7 cellular contexts compared by ENCODE assay signal in genomic region chr20:45910670-45911485, GRCh38. TPM values are rescaled to one million over a fixed set of nuclear protein-coding genes. Genes with fewer than 3 reads are reported as not detected.
DNase-seq lines count a peak whose midpoint lies in the region; ATAC-seq, FAIRE-seq and TF ChIP-seq lines count a peak whose summit lies in the region.

No MANE protein-coding gene starts in this region.

- peaks cover 11% of the 10 kb centered on the region for H3K4me1 Mint-ChIP-seq in activated CD4-positive, alpha-beta T cell treated with anti-CD3 and anti-CD28 coated beads, Interleukin-2, amount 10 ng/mL, durations not matched to agents 24 days and 14 days
- H3K4me1 Mint-ChIP-seq in dendritic cell treated with granulocyte-macrophage colony-stimulating factor and Interleukin-4, amounts not matched to agents 40 ng/mL and 50 ng/mL, for 4 days (ENCODE audit: low read depth): peaks cover 55% of the 10 kb centered on the region

- no peaks in the 10 kb centered on the region for H4K20me1 ChIP-seq in HepG2 (ENCODE audit: insufficient read depth, low read length)

- H3K27ac Mint-ChIP-seq in activated CD4-positive, alpha-beta T cell treated with anti-CD3 and anti-CD28 coated beads, Interleukin-2, amount 10 ng/mL, durations not matched to agents 24 days and 14 days: peak overlapping the region; percentile 86
- H3K27ac Mint-ChIP-seq in dendritic cell treated with granulocyte-macrophage colony-stimulating factor and Interleukin-4, amounts not matched to agents 40 ng/mL and 50 ng/mL, for 4 days: peak overlapping the region; percentile 87

- 79% methylated on average over 43 of the region's 43 CpGs for WGBS in HepG2 (ENCODE audit: low lambda C conversion rate)

- no peak for TF ChIP-seq CTCF in HepG2 (CRISPR knock-in tag; IDR thresholded peaks at IDR 0.05)

- FAIRE-seq in HepG2 (lab: Jason Lieb, UNC): no peak

- H3K4me1 ChIP-seq in HepG2 (ENCODE audit: insufficient read depth, low read length): peaks cover 56% of the 10 kb centered on the region

- H2AFZ ChIP-seq in HepG2 (ENCODE audit: low read length): no peak overlapping the region

- in situ Hi-C loops in HepG2 (cut with HindIII; ENCODE audit: extremely low pct_ligation_motif_present, low pct_unique_long_range_greater_than_20kb): no loop called here

- H3K27me3 ChIP-seq in HepG2 (ENCODE audit: control insufficient read depth in 1 of 2, insufficient read depth in 2 of 2, low read length in 2 of 2): peaks cover 0 to under 1% of the 10 kb centered on the region in 2 experiments; a peak in 2 of 5 replicates

- peaks cover 4% of the 10 kb centered on the region for H3K9me3 Mint-ChIP-seq in activated CD4-positive, alpha-beta T cell treated with anti-CD3 and anti-CD28 coated beads, Interleukin-2, amount 10 ng/mL, durations not matched to agents 24 days and 14 days
- H3K9me3 Mint-ChIP-seq in dendritic cell treated with granulocyte-macrophage colony-stimulating factor and Interleukin-4, amounts not matched to agents 40 ng/mL and 50 ng/mL, for 4 days: no peaks in the 10 kb centered on the region

- peak overlapping the region in 1 of 3 experiments; percentile 66; a peak in 1 of 6 replicates for H3K4me3 ChIP-seq in HepG2 (replicated peaks in 1 of 3; ENCODE audit: insufficient read depth in 1 of 3, low read depth in 2 of 3, low read length in 3 of 3)

- ATAC-seq in GM18511 (IDR thresholded peaks at IDR 0.05; ENCODE audit: unreplicated experiment): peak; percentile 93
- ATAC-seq in HG02938 (IDR thresholded peaks at IDR 0.05; ENCODE audit: unreplicated experiment): peak; percentile 89
- no peak for ATAC-seq in HepG2

- H3K79me2 ChIP-seq in HepG2 (ENCODE audit: insufficient read depth, low read length): no peaks in the 10 kb centered on the region

- peaks cover 5% of the 10 kb centered on the region for H3K27me3 Mint-ChIP-seq in activated CD4-positive, alpha-beta T cell treated with anti-CD3 and anti-CD28 coated beads, Interleukin-2, amount 10 ng/mL, durations not matched to agents 24 days and 14 days
- H3K27me3 Mint-ChIP-seq in dendritic cell treated with granulocyte-macrophage colony-stimulating factor and Interleukin-4, amounts not matched to agents 40 ng/mL and 50 ng/mL, for 4 days: peaks cover 5% of the 10 kb centered on the region

- TF ChIP-seq EP300 in HepG2 (IDR thresholded peaks at IDR 0.05; ENCODE audit: low read depth in 2 of 2, low read length in 2 of 2) (no peak), HepG2 (CRISPR knock-in tag; IDR thresholded peaks at IDR 0.05; ENCODE audit: borderline replicate concordance) (no peak)

- TF ChIP-seq RAD21 in HepG2 (CRISPR knock-in tag; IDR thresholded peaks at IDR 0.05): no peak

- H3K9ac ChIP-seq in HepG2 (ENCODE audit: insufficient read depth, low read depth, low read length): no peak overlapping the region

- H3K4me2 ChIP-seq in HepG2 (ENCODE audit: low read depth, low read length): peak overlapping the region; percentile 90

- CTCF ChIA-PET in HepG2 (lab: Yijun Ruan, JAX; ENCODE audit: low intra/inter-chr PET ratio, low total read pairs): no interaction called here

- POLR2A ChIA-PET in HepG2 (lab: Yijun Ruan, JAX): interaction anchor here (0.9 to 8.8 kb wide), 12 partner anchors 9 to 60 kb away, joined by 3 to 164 read pairs (median 18); partner anchors contain the start of genes ACOT8, CTSA, NEURL2 and PCIF1

- no peak overlapping the region for H3K27ac ChIP-seq in HepG2 (ENCODE audit: extremely low read length, insufficient read depth, low read length)

- intact Hi-C loops in activated CD4-positive, alpha-beta T cell treated with anti-CD3 and anti-CD28 coated beads, Interleukin-2, amount 10 ng/mL, durations not matched to agents 24 days and 14 days (cut with micrococcal nuclease): loop anchor here (1.0 kb wide), 4 partner anchors 20 to 61 kb away; partner anchors contain the start of genes ACOT8, CTSA, NEURL2 and ZNF335
- intact Hi-C loops in dendritic cell treated with granulocyte-macrophage colony-stimulating factor and Interleukin-4, amounts not matched to agents 40 ng/mL and 50 ng/mL, for 4 days (cut with micrococcal nuclease): loop anchor here (1.0 kb wide), 1 partner anchor 24 kb away; no protein-coding TSS in a partner anchor
- intact Hi-C loops in HepG2 (cut with micrococcal nuclease; ENCODE audit: unreplicated experiment): no loop called here

- no TSS peak for BruUV-seq in HepG2 (replicated peaks; lab: Mats Ljungman, UMichigan)

- H3K9me3 ChIP-seq in HepG2 (ENCODE audit: low read length): no peaks in the 10 kb centered on the region

- H3K36me3 ChIP-seq in HepG2 (replicated peaks in 1 of 2; ENCODE audit: control insufficient read depth in 1 of 2, insufficient read depth in 2 of 2, low read length in 2 of 2): no peaks in the 10 kb centered on the region

- TF ChIP-seq POLR2A in HepG2 (IDR thresholded peaks at IDR 0.05; ENCODE audit: insufficient read depth in 1 of 2, low read depth in 2 of 2, low read length in 2 of 2): no peak

- H3K36me3 Mint-ChIP-seq in activated CD4-positive, alpha-beta T cell treated with anti-CD3 and anti-CD28 coated beads, Interleukin-2, amount 10 ng/mL, durations not matched to agents 24 days and 14 days (ENCODE audit: low read depth): no peaks in the 10 kb centered on the region
- H3K36me3 Mint-ChIP-seq in dendritic cell treated with granulocyte-macrophage colony-stimulating factor and Interleukin-4, amounts not matched to agents 40 ng/mL and 50 ng/mL, for 4 days (ENCODE audit: low read depth): no peaks in the 10 kb centered on the region

- DNase-seq in NCI-H2171 treated with DMSO at 0.1 percent for 48 hours (lab: John Stamatoyannopoulos, UW) (peak; percentile 98), HepG2 (ENCODE audit: low spot score) (no peak)
- DNase-seq in activated CD4-positive, alpha-beta T cell treated with anti-CD3 and anti-CD28 coated beads, Interleukin-2, amount 10 ng/mL, durations not matched to agents 24 days and 14 days: peak; percentile 96
- DNase-seq in stimulated activated CD4-positive, alpha-beta T cell treated with anti-CD3 and anti-CD28 coated beads, Interleukin-2, amount 100 ng/mL, for 4 hours (ENCODE audit: low read depth): peak; percentile 79

- peak overlapping the region; percentile 84 for H3K4me3 Mint-ChIP-seq in activated CD4-positive, alpha-beta T cell treated with anti-CD3 and anti-CD28 coated beads, Interleukin-2, amount 10 ng/mL, durations not matched to agents 24 days and 14 days
- peak overlapping the region; percentile 73 for H3K4me3 Mint-ChIP-seq in dendritic cell treated with granulocyte-macrophage colony-stimulating factor and Interleukin-4, amounts not matched to agents 40 ng/mL and 50 ng/mL, for 4 days

RNA-seq across cellular contexts. Expression of gene PLTP, which starts 1.1 kb away (rescaled TPM):
- 3.2 and 4.0 TPM in 2 replicates for total RNA-seq in activated CD4-positive, alpha-beta T cell treated with anti-CD3 and anti-CD28 coated beads, Interleukin-2, amount 10 ng/mL, durations not matched to agents 24 days and 14 days
- total RNA-seq in HepG2 (2016; rRNA removed; fragmentation: Illumina TruSeq; extraction: Trizol): 7.0 and 16.9 TPM in 2 replicates
- 3.6 and 5.4 TPM in 2 replicates for total RNA-seq in HepG2 (2016; cell fraction: cytosol; rRNA removed; fragmentation: Illumina TruSeq; extraction: Trizol; ENCODE audit: low read depth)
- total RNA-seq in HepG2 (2016; cell fraction: insoluble cytoplasmic fraction; rRNA removed; fragmentation: Illumina TruSeq; extraction: Trizol): 5.7 and 18.2 TPM in 2 replicates
- total RNA-seq in HepG2 (2016; cell fraction: membrane; rRNA removed; fragmentation: Illumina TruSeq; extraction: Trizol): 6.1 and 6.9 TPM in 2 replicates
- 18.3 and 22.2 TPM in 2 replicates for total RNA-seq in HepG2 (2016; cell fraction: nucleus; rRNA removed; fragmentation: Illumina TruSeq; extraction: Trizol)
- polyA plus RNA-seq in HepG2 (2011; rRNA removed): 28.6 and 30.7 TPM in 2 replicates
- polyA plus RNA-seq in HepG2 (2011; cell fraction: cytosol; rRNA removed): 26.4 and 36.2 TPM in 2 replicates
- polyA plus RNA-seq in HepG2 (2011; cell fraction: nucleus; rRNA removed): 25.4 and 33.0 TPM in 2 replicates
- polyA plus RNA-seq in HepG2 (2012): 13.5 and 20.7 TPM in 2 replicates
- polyA plus RNA-seq in HepG2 (2016; cell fraction: cytosol; fragmentation: Illumina TruSeq; extraction: Trizol; ENCODE audit: low read depth): 6.3 and 6.9 TPM in 2 replicates
- 7.2 and 10.5 TPM in 2 replicates for polyA plus RNA-seq in HepG2 (2016; cell fraction: insoluble cytoplasmic fraction; fragmentation: Illumina TruSeq; extraction: Trizol; ENCODE audit: low read depth)
- 7.7 and 8.9 TPM in 2 replicates for polyA plus RNA-seq in HepG2 (2016; cell fraction: membrane; fragmentation: Illumina TruSeq; extraction: Trizol; ENCODE audit: low read depth)
- polyA plus RNA-seq in HepG2 (2016; cell fraction: nucleus; fragmentation: Illumina TruSeq; extraction: Trizol; ENCODE audit: insufficient read depth, low read depth): 31.7 and 37.7 TPM in 2 replicates
- 3.3 and 51.4 TPM in 2 replicates for polyA minus RNA-seq in HepG2 (2011; rRNA and poly(A)+ RNA removed; ENCODE audit: low replicate concordance)
- 17.1 and 20.1 TPM in 2 replicates for polyA minus RNA-seq in HepG2 (2011; cell fraction: cytosol; rRNA and poly(A)+ RNA removed)
- 8.1 and 10.7 TPM in 2 replicates for polyA minus RNA-seq in HepG2 (2011; cell fraction: nucleus; rRNA and poly(A)+ RNA removed)

RNA-seq across cellular contexts. Expression of gene CTSA, which starts 19.7 kb away (rescaled TPM):
- total RNA-seq in activated CD4-positive, alpha-beta T cell treated with anti-CD3 and anti-CD28 coated beads, Interleukin-2, amount 10 ng/mL, durations not matched to agents 24 days and 14 days: 48.7 and 50.8 TPM in 2 replicates
- 63.8 and 202 TPM in 2 replicates for total RNA-seq in HepG2 (2016; rRNA removed; fragmentation: Illumina TruSeq; extraction: Trizol)
- 83.9 and 87.3 TPM in 2 replicates for total RNA-seq in HepG2 (2016; cell fraction: cytosol; rRNA removed; fragmentation: Illumina TruSeq; extraction: Trizol; ENCODE audit: low read depth)
- 57.2 and 212 TPM in 2 replicates for total RNA-seq in HepG2 (2016; cell fraction: insoluble cytoplasmic fraction; rRNA removed; fragmentation: Illumina TruSeq; extraction: Trizol)
- total RNA-seq in HepG2 (2016; cell fraction: membrane; rRNA removed; fragmentation: Illumina TruSeq; extraction: Trizol): 50.4 and 53.1 TPM in 2 replicates
- total RNA-seq in HepG2 (2016; cell fraction: nucleus; rRNA removed; fragmentation: Illumina TruSeq; extraction: Trizol): 213 and 263 TPM in 2 replicates
- 222 and 231 TPM in 2 replicates for polyA plus RNA-seq in HepG2 (2011; rRNA removed)
- polyA plus RNA-seq in HepG2 (2011; cell fraction: cytosol; rRNA removed): 240 and 265 TPM in 2 replicates
- polyA plus RNA-seq in HepG2 (2011; cell fraction: nucleus; rRNA removed): 851 and 910 TPM in 2 replicates
- 102 and 105 TPM in 2 replicates for polyA plus RNA-seq in HepG2 (2012)
- 37.4 and 39.2 TPM in 2 replicates for polyA plus RNA-seq in HepG2 (2016; cell fraction: cytosol; fragmentation: Illumina TruSeq; extraction: Trizol; ENCODE audit: low read depth)
- 82.4 and 101 TPM in 2 replicates for polyA plus RNA-seq in HepG2 (2016; cell fraction: insoluble cytoplasmic fraction; fragmentation: Illumina TruSeq; extraction: Trizol; ENCODE audit: low read depth)
- polyA plus RNA-seq in HepG2 (2016; cell fraction: membrane; fragmentation: Illumina TruSeq; extraction: Trizol; ENCODE audit: low read depth): 45.6 and 51.6 TPM in 2 replicates
- 573 and 587 TPM in 2 replicates for polyA plus RNA-seq in HepG2 (2016; cell fraction: nucleus; fragmentation: Illumina TruSeq; extraction: Trizol; ENCODE audit: insufficient read depth, low read depth)
- polyA minus RNA-seq in HepG2 (2011; rRNA and poly(A)+ RNA removed; ENCODE audit: low replicate concordance): 289 and 410 TPM in 2 replicates
- polyA minus RNA-seq in HepG2 (2011; cell fraction: cytosol; rRNA and poly(A)+ RNA removed): 109 and 118 TPM in 2 replicates
- polyA minus RNA-seq in HepG2 (2011; cell fraction: nucleus; rRNA and poly(A)+ RNA removed): 292 and 323 TPM in 2 replicates

RNA-seq across cellular contexts. Expression of gene NEURL2, which starts 19.9 kb away (rescaled TPM):
- 2.0 and 2.4 TPM in 2 replicates for total RNA-seq in activated CD4-positive, alpha-beta T cell treated with anti-CD3 and anti-CD28 coated beads, Interleukin-2, amount 10 ng/mL, durations not matched to agents 24 days and 14 days
- total RNA-seq in HepG2 (2016; rRNA removed; fragmentation: Illumina TruSeq; extraction: Trizol): 4.1 and 9.7 TPM in 2 replicates
- total RNA-seq in HepG2 (2016; cell fraction: cytosol; rRNA removed; fragmentation: Illumina TruSeq; extraction: Trizol; ENCODE audit: low read depth): 6.7 and 8.8 TPM in 2 replicates
- total RNA-seq in HepG2 (2016; cell fraction: insoluble cytoplasmic fraction; rRNA removed; fragmentation: Illumina TruSeq; extraction: Trizol): 6.0 and 9.5 TPM in 2 replicates
- 7.3 and 9.1 TPM in 2 replicates for total RNA-seq in HepG2 (2016; cell fraction: membrane; rRNA removed; fragmentation: Illumina TruSeq; extraction: Trizol)
- 14.4 and 18.5 TPM in 2 replicates for total RNA-seq in HepG2 (2016; cell fraction: nucleus; rRNA removed; fragmentation: Illumina TruSeq; extraction: Trizol)
- 7.2 and 12.2 TPM in 2 replicates for polyA plus RNA-seq in HepG2 (2011; rRNA removed)
- 3.7 and 6.3 TPM in 2 replicates for polyA plus RNA-seq in HepG2 (2011; cell fraction: cytosol; rRNA removed)
- polyA plus RNA-seq in HepG2 (2011; cell fraction: nucleus; rRNA removed): 57.9 and 58.9 TPM in 2 replicates
- polyA plus RNA-seq in HepG2 (2012): 4.2 and 4.6 TPM in 2 replicates
- 4.1 and 4.3 TPM in 2 replicates for polyA plus RNA-seq in HepG2 (2016; cell fraction: cytosol; fragmentation: Illumina TruSeq; extraction: Trizol; ENCODE audit: low read depth)
- polyA plus RNA-seq in HepG2 (2016; cell fraction: insoluble cytoplasmic fraction; fragmentation: Illumina TruSeq; extraction: Trizol; ENCODE audit: low read depth): 4.2 and 4.9 TPM in 2 replicates
- 3.9 and 4.0 TPM in 2 replicates for polyA plus RNA-seq in HepG2 (2016; cell fraction: membrane; fragmentation: Illumina TruSeq; extraction: Trizol; ENCODE audit: low read depth)
- 18.5 and 19.4 TPM in 2 replicates for polyA plus RNA-seq in HepG2 (2016; cell fraction: nucleus; fragmentation: Illumina TruSeq; extraction: Trizol; ENCODE audit: insufficient read depth, low read depth)
- polyA minus RNA-seq in HepG2 (2011; rRNA and poly(A)+ RNA removed; ENCODE audit: low replicate concordance): 1.3 and 16.0 TPM in 2 replicates
- polyA minus RNA-seq in HepG2 (2011; cell fraction: cytosol; rRNA and poly(A)+ RNA removed): 1.9 and 2.1 TPM in 2 replicates
- 24.2 and 27.4 TPM in 2 replicates for polyA minus RNA-seq in HepG2 (2011; cell fraction: nucleus; rRNA and poly(A)+ RNA removed)

RNA-seq across cellular contexts. Expression of gene SPATA25, which starts 23.5 kb away (rescaled TPM):
- 0.47 and 1.8 TPM in 2 replicates for total RNA-seq in activated CD4-positive, alpha-beta T cell treated with anti-CD3 and anti-CD28 coated beads, Interleukin-2, amount 10 ng/mL, durations not matched to agents 24 days and 14 days
- total RNA-seq in HepG2 (2016; rRNA removed; fragmentation: Illumina TruSeq; extraction: Trizol): 3.3 and 7.6 TPM in 2 replicates
- 0.35 and 0.40 TPM in 2 replicates for total RNA-seq in HepG2 (2016; cell fraction: cytosol; rRNA removed; fragmentation: Illumina TruSeq; extraction: Trizol; ENCODE audit: low read depth)
- total RNA-seq in HepG2 (2016; cell fraction: insoluble cytoplasmic fraction; rRNA removed; fragmentation: Illumina TruSeq; extraction: Trizol): 2.3 and 8.1 TPM in 2 replicates
- 2.3 TPM in 2 replicates for total RNA-seq in HepG2 (2016; cell fraction: membrane; rRNA removed; fragmentation: Illumina TruSeq; extraction: Trizol)
- 13.0 and 19.1 TPM in 2 replicates for total RNA-seq in HepG2 (2016; cell fraction: nucleus; rRNA removed; fragmentation: Illumina TruSeq; extraction: Trizol)
- 4.8 and 8.9 TPM in 2 replicates for polyA plus RNA-seq in HepG2 (2011; rRNA removed)
- 1.8 and 3.7 TPM in 2 replicates for polyA plus RNA-seq in HepG2 (2011; cell fraction: cytosol; rRNA removed)
- 44.5 and 49.8 TPM in 2 replicates for polyA plus RNA-seq in HepG2 (2011; cell fraction: nucleus; rRNA removed)
- 2.1 and 3.2 TPM in 2 replicates for polyA plus RNA-seq in HepG2 (2012)
- 0.34 and 0.51 TPM in 2 replicates for polyA plus RNA-seq in HepG2 (2016; cell fraction: cytosol; fragmentation: Illumina TruSeq; extraction: Trizol; ENCODE audit: low read depth)
- 1.0 and 1.7 TPM in 2 replicates for polyA plus RNA-seq in HepG2 (2016; cell fraction: insoluble cytoplasmic fraction; fragmentation: Illumina TruSeq; extraction: Trizol; ENCODE audit: low read depth)
- polyA plus RNA-seq in HepG2 (2016; cell fraction: membrane; fragmentation: Illumina TruSeq; extraction: Trizol; ENCODE audit: low read depth): 0.37 and 1.7 TPM in 2 replicates
- 23.9 and 34.2 TPM in 2 replicates for polyA plus RNA-seq in HepG2 (2016; cell fraction: nucleus; fragmentation: Illumina TruSeq; extraction: Trizol; ENCODE audit: insufficient read depth, low read depth)
- 3.0 and 7.4 TPM in 2 replicates for polyA minus RNA-seq in HepG2 (2011; rRNA and poly(A)+ RNA removed; ENCODE audit: low replicate concordance)
- 1.8 and 2.4 TPM in 2 replicates for polyA minus RNA-seq in HepG2 (2011; cell fraction: cytosol; rRNA and poly(A)+ RNA removed)
- polyA minus RNA-seq in HepG2 (2011; cell fraction: nucleus; rRNA and poly(A)+ RNA removed): 19.0 and 20.9 TPM in 2 replicates

RNA-seq across cellular contexts. Expression of gene PCIF1, which starts 23.6 kb away (rescaled TPM):
- 26.1 and 27.8 TPM in 2 replicates for total RNA-seq in activated CD4-positive, alpha-beta T cell treated with anti-CD3 and anti-CD28 coated beads, Interleukin-2, amount 10 ng/mL, durations not matched to agents 24 days and 14 days
- 18.5 and 20.9 TPM in 2 replicates for total RNA-seq in HepG2 (2016; rRNA removed; fragmentation: Illumina TruSeq; extraction: Trizol)
- 30.2 and 42.6 TPM in 2 replicates for total RNA-seq in HepG2 (2016; cell fraction: cytosol; rRNA removed; fragmentation: Illumina TruSeq; extraction: Trizol; ENCODE audit: low read depth)
- 17.6 and 21.4 TPM in 2 replicates for total RNA-seq in HepG2 (2016; cell fraction: insoluble cytoplasmic fraction; rRNA removed; fragmentation: Illumina TruSeq; extraction: Trizol)
- total RNA-seq in HepG2 (2016; cell fraction: membrane; rRNA removed; fragmentation: Illumina TruSeq; extraction: Trizol): 35.4 and 44.6 TPM in 2 replicates
- total RNA-seq in HepG2 (2016; cell fraction: nucleus; rRNA removed; fragmentation: Illumina TruSeq; extraction: Trizol): 19.3 and 21.9 TPM in 2 replicates
- 21.6 and 24.4 TPM in 2 replicates for polyA plus RNA-seq in HepG2 (2011; rRNA removed)
- polyA plus RNA-seq in HepG2 (2011; cell fraction: cytosol; rRNA removed): 19.5 and 26.1 TPM in 2 replicates
- 38.0 and 44.1 TPM in 2 replicates for polyA plus RNA-seq in HepG2 (2011; cell fraction: nucleus; rRNA removed)
- polyA plus RNA-seq in HepG2 (2012): 22.9 and 30.3 TPM in 2 replicates
- polyA plus RNA-seq in HepG2 (2016; cell fraction: cytosol; fragmentation: Illumina TruSeq; extraction: Trizol; ENCODE audit: low read depth): 41.4 and 54.3 TPM in 2 replicates
- 27.4 and 35.6 TPM in 2 replicates for polyA plus RNA-seq in HepG2 (2016; cell fraction: insoluble cytoplasmic fraction; fragmentation: Illumina TruSeq; extraction: Trizol; ENCODE audit: low read depth)
- 51.1 and 55.4 TPM in 2 replicates for polyA plus RNA-seq in HepG2 (2016; cell fraction: membrane; fragmentation: Illumina TruSeq; extraction: Trizol; ENCODE audit: low read depth)
- polyA plus RNA-seq in HepG2 (2016; cell fraction: nucleus; fragmentation: Illumina TruSeq; extraction: Trizol; ENCODE audit: insufficient read depth, low read depth): 35.5 and 37.2 TPM in 2 replicates
- polyA minus RNA-seq in HepG2 (2011; rRNA and poly(A)+ RNA removed; ENCODE audit: low replicate concordance): 40.1 and 74.5 TPM in 2 replicates
- polyA minus RNA-seq in HepG2 (2011; cell fraction: cytosol; rRNA and poly(A)+ RNA removed): 19.4 and 24.4 TPM in 2 replicates
- 55.2 and 63.6 TPM in 2 replicates for polyA minus RNA-seq in HepG2 (2011; cell fraction: nucleus; rRNA and poly(A)+ RNA removed)
